10 cellular contexts compared by ENCODE assay signal in the genomic region with DNA sequence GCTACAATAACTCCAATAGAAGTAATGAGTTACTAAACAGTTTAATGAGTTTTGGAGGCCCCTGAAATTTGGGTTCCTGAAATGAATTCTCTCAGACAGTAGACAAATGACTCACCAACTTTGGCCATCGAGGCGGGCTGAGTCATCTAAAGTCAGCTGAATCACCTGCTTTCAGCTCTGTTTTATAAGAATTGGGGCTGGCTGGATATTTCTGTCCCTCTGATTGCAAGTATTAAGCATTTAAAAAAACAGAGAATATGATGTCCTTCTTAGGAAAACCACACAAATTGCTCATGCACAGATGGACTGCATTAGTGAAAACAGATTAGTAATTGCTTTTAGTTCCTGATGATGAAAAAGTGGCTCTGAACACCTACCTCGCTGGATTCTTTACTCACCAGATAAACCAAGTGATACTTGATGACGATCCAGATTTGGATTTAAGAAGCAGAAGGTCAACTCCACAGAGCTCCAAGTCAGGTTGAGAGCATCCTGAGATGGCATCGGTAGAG. TPM values are rescaled to one million over a fixed set of nuclear protein-coding genes. Genes with fewer than 3 reads are reported as not detected.
A peak's percentile ranks its signal among the peaks of the same experiment; 100 is the strongest.
DNase-seq lines count a peak whose midpoint lies in the region; ATAC-seq and TF ChIP-seq lines count a peak whose summit lies in the region.
"Had no signal": no experiment of that assay in that cellular context is flagged by ENCODE, and none has a peak within 500 bp of the region (broad histone marks: within the 10 kb centered on the region; RNA-seq: fewer than 3 reads in every experiment).

No MANE protein-coding gene starts in this region.

- no peaks in the 10 kb centered on the region for H3K9me3 ChIP-seq in thoracic aorta

- no peak for TF ChIP-seq CTCF in astrocyte of the spinal cord (IDR thresholded peaks at IDR 0.05; ENCODE audit: low read depth, low read length)
- TF ChIP-seq CTCF in thoracic aorta (IDR thresholded peaks at IDR 0.05): no peak

- H3K27ac ChIP-seq in thoracic aorta: peak overlapping the region; percentile 72 to 77

- no peak overlapping the region for H3K4me3 ChIP-seq in astrocyte of the spinal cord (ENCODE audit: low read depth, low read length)
- no peak overlapping the region for H3K4me3 ChIP-seq in thoracic aorta
- H3K4me3 ChIP-seq: tibial nerve had no signal

- H3K36me3 ChIP-seq in thoracic aorta: no peaks in the 10 kb centered on the region
- H3K36me3 ChIP-seq: tibial nerve had no signal

- ATAC-seq in GM18870 (IDR thresholded peaks at IDR 0.05; ENCODE audit: unreplicated experiment): peak; percentile 93
- ATAC-seq in HG02938 (IDR thresholded peaks at IDR 0.05; ENCODE audit: unreplicated experiment): peak; percentile 92
- ATAC-seq in thoracic aorta (ENCODE audit: insufficient number of reproducible peaks, low FRiP score, low read depth): peak; percentile 86

- peaks cover 5 to 36% of the 10 kb centered on the region in 2 donors for H3K4me1 ChIP-seq in thoracic aorta (ENCODE audit: control insufficient read depth in 1 of 2, low read depth in 2 of 2)

- peak; percentile 80 for DNase-seq in RKO (ENCODE audit: low spot score)
- peak; percentile 97 for DNase-seq in astrocyte of the spinal cord (ENCODE audit: low read depth, low spot score)
- DNase-seq in myocyte (ENCODE audit: low read depth): peak; percentile 83
- peak; percentile 59 for DNase-seq in thoracic aorta (ENCODE audit: low spot score)
- no peak for DNase-seq in putamen (ENCODE audit: low spot score)
- DNase-seq in NCI-H1105 (lab: John Stamatoyannopoulos, UW): no peak

- H3K27me3 ChIP-seq in thoracic aorta (replicated peaks; ENCODE audit: insufficient read depth): no peaks in the 10 kb centered on the region
- H3K27me3 ChIP-seq: tibial nerve had no signal

- in situ Hi-C loops in astrocyte of the spinal cord (cut with HindIII; ENCODE audit: low sequenced_read_pairs): no loop called here

RNA-seq across cellular contexts. Expression of a gene that starts 59.1 kb away (rescaled TPM):
- total RNA-seq in myocyte (1.4 and 2.9 TPM in 2 replicates), thoracic aorta (1 to 10 TPM; 2.2 to 6.4 TPM)
- polyA plus RNA-seq in myocyte (2012): 11.5 TPM
- total RNA-seq: T-helper 2 cell treated with Interferon-gamma antibody and Interleukin-4, amounts not matched to agents 100 ng/mL and 5 ng/mL, for 36 hours had no signal

Comparison
In these comparisons a context has a peak if more than half of its experiments do, and no peak if none do; other contexts are left out.
1. DNase-seq: peak in RKO (single experiment), astrocyte of the spinal cord (single experiment), myocyte (single experiment) and thoracic aorta (single experiment); none in putamen (single experiment) and NCI-H1105 (single experiment).
2. Peak in every context shown above with its lines, with median percentiles within 50 percentile points of each other: ATAC-seq.